ENCODE assay signal across 16 cellular contexts in the genomic region with DNA sequence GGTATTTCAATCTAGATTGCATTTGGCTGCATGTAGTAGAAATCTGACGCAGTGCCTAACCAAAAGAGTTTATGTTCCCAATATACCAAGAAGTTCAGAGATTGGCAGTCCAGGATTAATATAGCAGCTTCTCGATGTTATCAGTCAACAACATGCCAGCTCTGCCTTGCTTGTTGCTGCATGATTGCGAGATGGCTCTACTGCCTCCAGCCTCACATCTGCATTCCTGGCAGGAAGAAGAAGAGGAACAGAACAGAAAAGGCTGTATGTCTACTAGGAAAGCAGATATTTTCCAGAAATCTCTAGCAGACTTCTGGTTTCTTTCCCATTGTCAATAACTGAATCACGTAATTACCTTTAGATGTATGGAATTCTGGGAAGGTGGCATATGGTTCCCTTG.
"Had no signal": no experiment of that assay in that cellular context is flagged by ENCODE, and none has a peak within 500 bp of the region (broad histone marks: within the 10 kb centered on the region; RNA-seq: fewer than 3 reads in every experiment).

No MANE protein-coding gene starts in this region.

- ATAC-seq: activated CD8-positive, alpha-beta T cell treated with anti-CD3 and anti-CD28 coated beads for 36 hours; activated naive CD4-positive, alpha-beta T cell treated with anti-CD3 and anti-CD28 coated beads, Interleukin-2, amount 50 U/mL, for 72 hours; activated T-cell treated with anti-CD3 and anti-CD28 coated beads, Interleukin-2, amount 50 U/mL, for 4 hours; body of pancreas had no signal

- H3K27me3 ChIP-seq: body of pancreas, upper lobe of left lung had no signal

- H3K4me1 ChIP-seq: body of pancreas, upper lobe of left lung had no signal

- H3K4me3 Mint-ChIP-seq: activated B cell treated with CpG ODN at 0.5 μM for 24 hours; activated CD8-positive, alpha-beta T cell treated with anti-CD3 and anti-CD28 coated beads for 36 hours; activated T-cell treated with anti-CD3 and anti-CD28 coated beads, Interleukin-2, amount 50 U/mL, for 4 hours; natural killer cell treated with Interleukin-12 subunit alpha and Interleukin-12 subunit beta and Interleukin-15 and Interleukin-18, amount 100 ng/mL, for 72 hours; stimulated activated naive CD8-positive, alpha-beta T cell treated with anti-CD3 and anti-CD28 coated beads, Interleukin-15, Interleukin-2, amounts not matched to agents 100 ng/mL and 50 ng/mL, for 24 hours had no signal

- H3K27ac Mint-ChIP-seq: activated B cell treated with CpG ODN at 0.5 μM for 24 hours; activated CD8-positive, alpha-beta T cell treated with anti-CD3 and anti-CD28 coated beads for 36 hours; activated naive CD4-positive, alpha-beta T cell treated with anti-CD3 and anti-CD28 coated beads, Interleukin-2, amount 50 U/mL, for 72 hours; natural killer cell treated with Interleukin-12 subunit alpha and Interleukin-12 subunit beta and Interleukin-15 and Interleukin-18, amount 100 ng/mL, for 72 hours; stimulated activated naive CD8-positive, alpha-beta T cell treated with anti-CD3 and anti-CD28 coated beads, Interleukin-15, Interleukin-2, amounts not matched to agents 100 ng/mL and 50 ng/mL, for 24 hours had no signal

- H3K9me3 ChIP-seq: body of pancreas, upper lobe of left lung had no signal

- H3K4me1 Mint-ChIP-seq: activated B cell treated with CpG ODN at 0.5 μM for 24 hours had no signal

- H3K4me3 ChIP-seq: body of pancreas, smooth muscle cell, upper lobe of left lung had no signal

- H3K36me3 Mint-ChIP-seq: activated naive CD4-positive, alpha-beta T cell treated with anti-CD3 and anti-CD28 coated beads, Interleukin-2, amount 50 U/mL, for 72 hours; natural killer cell treated with Interleukin-12 subunit alpha and Interleukin-12 subunit beta and Interleukin-15 and Interleukin-18, amount 100 ng/mL, for 72 hours had no signal

- DNase-seq: activated B cell treated with CpG ODN at 0.5 μM for 24 hours; activated CD4-positive, alpha-beta T cell treated with anti-CD3 and anti-CD28 coated beads for 48 hours; activated CD8-positive, alpha-beta T cell treated with anti-CD3 and anti-CD28 coated beads for 36 hours; activated effector memory CD4-positive, alpha-beta T cell treated with anti-CD3 and anti-CD28 coated beads, Interleukin-2, amount 50 U/mL, for 16 hours; activated T-cell treated with anti-CD3 and anti-CD28 coated beads, Interleukin-2, amount 50 U/mL, for 4 hours; body of pancreas; erythroblast; hippocampal formation; kidney; mesendoderm; T-helper 2 cell; upper lobe of left lung had no signal

- H3K9me3 Mint-ChIP-seq: activated B cell treated with CpG ODN at 0.5 μM for 24 hours; activated CD8-positive, alpha-beta T cell treated with anti-CD3 and anti-CD28 coated beads for 36 hours; activated naive CD4-positive, alpha-beta T cell treated with anti-CD3 and anti-CD28 coated beads, Interleukin-2, amount 50 U/mL, for 72 hours; activated T-cell treated with anti-CD3 and anti-CD28 coated beads, Interleukin-2, amount 50 U/mL, for 4 hours; natural killer cell treated with Interleukin-12 subunit alpha and Interleukin-12 subunit beta and Interleukin-15 and Interleukin-18, amount 100 ng/mL, for 72 hours; stimulated activated naive CD8-positive, alpha-beta T cell treated with anti-CD3 and anti-CD28 coated beads, Interleukin-15, Interleukin-2, amounts not matched to agents 100 ng/mL and 50 ng/mL, for 24 hours had no signal

- H3K27ac ChIP-seq: body of pancreas, upper lobe of left lung had no signal
